Comparison of ENCODE assay signal across 18 cellular contexts in the genomic region with DNA sequence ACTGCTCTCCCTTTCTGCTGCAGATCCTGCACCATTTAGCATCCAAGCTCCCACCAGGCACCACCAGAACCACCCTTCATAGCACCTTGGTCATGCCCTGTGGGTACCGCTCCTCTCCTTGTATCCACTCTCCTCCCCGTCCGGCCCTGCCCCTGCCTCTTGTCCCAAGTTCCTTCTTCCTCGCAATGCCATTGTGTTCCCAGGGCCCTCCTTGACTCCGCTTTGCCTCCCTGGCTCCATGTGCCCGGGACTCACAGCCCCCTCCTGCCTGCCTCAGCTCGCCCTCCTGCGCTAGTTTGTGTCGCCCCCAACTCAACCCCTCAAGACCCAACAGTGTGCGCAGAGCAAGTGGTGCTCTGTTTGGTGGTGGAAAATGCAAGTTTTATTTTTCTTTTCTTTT. TPM values are rescaled to one million over a fixed set of nuclear protein-coding genes. Genes with fewer than 3 reads are reported as not detected.
A peak's percentile ranks its signal among the peaks of the same experiment; 100 is the strongest.
DNase-seq lines count a peak whose midpoint lies in the region; ATAC-seq, FAIRE-seq and TF ChIP-seq lines count a peak whose summit lies in the region.
"Had no signal": no experiment of that assay in that cellular context is flagged by ENCODE, and none has a peak within 500 bp of the region (broad histone marks: within the 10 kb centered on the region; RNA-seq: fewer than 3 reads in every experiment).

No MANE protein-coding gene starts in this region.

- ATAC-seq in activated naive CD8-positive, alpha-beta T cell treated with anti-CD3 and anti-CD28 coated beads, Interleukin-2, amount 10 ng/mL, durations not matched to agents 7 days and 5 days (ENCODE audit: low read depth), result no peak

- H3K9me3 ChIP-seq in A673 (ENCODE audit: low read depth, low read length, poor library complexity, severe bottlenecking) (no peaks in the 10 kb centered on the region), small intestine (ENCODE audit: control insufficient read depth, low read depth) (no peaks in the 10 kb centered on the region)
- H3K9me3 ChIP-seq: HAP-1 had no signal

- H3K4me1 Mint-ChIP-seq in T-helper 2 cell treated with Interferon-gamma antibody and Interleukin-4, amounts not matched to agents 5 μg/mL and 100 μg/mL, for 36 hours (ENCODE audit: low read depth), result peaks cover 19% of the 10 kb centered on the region
- H3K4me1 Mint-ChIP-seq in activated naive CD8-positive, alpha-beta T cell treated with anti-CD3 and anti-CD28 coated beads, Interleukin-2, amount 10 ng/mL, durations not matched to agents 7 days and 5 days, result peaks cover 25% of the 10 kb centered on the region
- H3K4me1 Mint-ChIP-seq in nephron progenitor cell, result peaks cover 25% of the 10 kb centered on the region

- FAIRE-seq in small intestine (lab: Jason Lieb, UNC), result no peak

- 87 to 91% (median 88%) methylated on average over 10 of the region's 10 CpGs for WGBS in small intestine, 3 donors

- CTCF ChIA-PET in A673 (lab: Charles Lee), result no interaction called here

- intact Hi-C loops in A673 (cut with micrococcal nuclease; ENCODE audit: unreplicated experiment), result no loop called here

- H3K4me1 ChIP-seq in A673 (ENCODE audit: insufficient read depth, low read length, poor library complexity, severe bottlenecking) (peaks cover 35% of the 10 kb centered on the region), small intestine (ENCODE audit: control insufficient read depth in 2 of 2, insufficient read depth in 1 of 2, low read depth in 1 of 2, low read length in 1 of 2) (peaks cover 6 to 11% of the 10 kb centered on the region in 2 donors)

- peak overlapping the region; percentile 85 for H3K27ac Mint-ChIP-seq in T-helper 2 cell treated with Interferon-gamma antibody and Interleukin-4, amounts not matched to agents 5 μg/mL and 100 μg/mL, for 36 hours
- peak overlapping the region; percentile 35 for H3K27ac Mint-ChIP-seq in activated naive CD8-positive, alpha-beta T cell treated with anti-CD3 and anti-CD28 coated beads, Interleukin-2, amount 10 ng/mL, durations not matched to agents 7 days and 5 days
- peak overlapping the region; percentile 50 for H3K27ac Mint-ChIP-seq in nephron progenitor cell

- H3K4me3 Mint-ChIP-seq in T-helper 2 cell treated with Interferon-gamma antibody and Interleukin-4, amounts not matched to agents 5 μg/mL and 100 μg/mL, for 36 hours, result no peak overlapping the region
- H3K4me3 Mint-ChIP-seq in activated naive CD8-positive, alpha-beta T cell treated with anti-CD3 and anti-CD28 coated beads, Interleukin-2, amount 10 ng/mL, durations not matched to agents 7 days and 5 days, result no peak overlapping the region
- H3K4me3 Mint-ChIP-seq in nephron progenitor cell, result no peak overlapping the region

- POLR2A ChIA-PET in A673 (lab: Charles Lee; ENCODE audit: low non-redundant PET), result interaction anchor here (0.7 kb wide), 1 partner anchor 359 kb away, joined by 4 read pairs; no protein-coding TSS in a partner anchor
- POLR2A ChIA-PET in activated naive CD8-positive, alpha-beta T cell treated with anti-CD3 and anti-CD28 coated beads, Interleukin-2, amount 10 ng/mL, durations not matched to agents 7 days and 5 days (lab: Charles Lee), result no interaction called here

- TF ChIP-seq CTCF in A673 (conservative IDR thresholded peaks at IDR 0.05; ENCODE audit: low read depth, low read length), result no peak
- no peak for TF ChIP-seq CTCF in nephron progenitor cell (IDR thresholded peaks at IDR 0.05)

- H3K27ac ChIP-seq in A673 (ENCODE audit: low read depth, low read length, poor library complexity, severe bottlenecking) (peak overlapping the region; percentile 97), small intestine (ENCODE audit: low read depth in 1 of 2, low read length in 1 of 2) (no peak overlapping the region)

- H3K36me3 Mint-ChIP-seq in T-helper 2 cell treated with Interferon-gamma antibody and Interleukin-4, amounts not matched to agents 5 μg/mL and 100 μg/mL, for 36 hours (ENCODE audit: low read depth), result peaks cover 55% of the 10 kb centered on the region
- H3K36me3 Mint-ChIP-seq in activated naive CD8-positive, alpha-beta T cell treated with anti-CD3 and anti-CD28 coated beads, Interleukin-2, amount 10 ng/mL, durations not matched to agents 7 days and 5 days, result peaks cover 52% of the 10 kb centered on the region
- peaks cover 78% of the 10 kb centered on the region for H3K36me3 Mint-ChIP-seq in nephron progenitor cell (ENCODE audit: low read depth)

- DNase-seq in T-helper 2 cell treated with Interferon-gamma antibody and Interleukin-4, amounts not matched to agents 5 μg/mL and 100 μg/mL, for 36 hours (ENCODE audit: low spot score), result no peak
- DNase-seq in T-helper 2 cell, result no peak
- DNase-seq in A673 (ENCODE audit: low spot score), result no peak
- no peak for DNase-seq in activated naive CD8-positive, alpha-beta T cell treated with anti-CD3 and anti-CD28 coated beads, Interleukin-2, amount 10 ng/mL, durations not matched to agents 7 days and 5 days
- no peak for DNase-seq in nephron progenitor cell
- DNase-seq in central memory CD4-positive, alpha-beta T cell, result no peak
- DNase-seq in small intestine, result no peak
- DNase-seq in stimulated activated CD4-positive, alpha-beta T cell treated with anti-CD3 and anti-CD28 coated beads, Interleukin-15, amount 100 ng/mL, for 24 hours, result no peak
- DNase-seq: 8988T, C1 segment of cervical spinal cord, DMS153, EL, Karpas-422, MM.1S, NCI-H1105 treated with DMSO at 0.1 percent for 48 hours, NCI-H187 treated with DMSO at 0.1 percent for 48 hours, NCI-H446 had no signal

- H3K36me3 ChIP-seq in A673 (ENCODE audit: insufficient read depth, low read length, poor library complexity, severe bottlenecking) (peaks cover 89% of the 10 kb centered on the region), small intestine (ENCODE audit: control insufficient read depth in 2 of 2, insufficient read depth in 2 of 2, low read length in 2 of 2) (no peaks in the 10 kb centered on the region)

- H3K27me3 Mint-ChIP-seq in T-helper 2 cell treated with Interferon-gamma antibody and Interleukin-4, amounts not matched to agents 5 μg/mL and 100 μg/mL, for 36 hours (ENCODE audit: low read depth), result no peaks in the 10 kb centered on the region
- H3K27me3 Mint-ChIP-seq in activated naive CD8-positive, alpha-beta T cell treated with anti-CD3 and anti-CD28 coated beads, Interleukin-2, amount 10 ng/mL, durations not matched to agents 7 days and 5 days, result no peaks in the 10 kb centered on the region
- H3K27me3 Mint-ChIP-seq in nephron progenitor cell (ENCODE audit: low read depth, poor library complexity), result no peaks in the 10 kb centered on the region

- H3K9me3 Mint-ChIP-seq in T-helper 2 cell treated with Interferon-gamma antibody and Interleukin-4, amounts not matched to agents 5 μg/mL and 100 μg/mL, for 36 hours, result no peaks in the 10 kb centered on the region
- no peaks in the 10 kb centered on the region for H3K9me3 Mint-ChIP-seq in activated naive CD8-positive, alpha-beta T cell treated with anti-CD3 and anti-CD28 coated beads, Interleukin-2, amount 10 ng/mL, durations not matched to agents 7 days and 5 days
- H3K9me3 Mint-ChIP-seq in nephron progenitor cell, result no peaks in the 10 kb centered on the region

- H3K27me3 ChIP-seq in A673 (replicated peaks; ENCODE audit: insufficient read depth, low read depth, low read length, poor library complexity) (no peaks in the 10 kb centered on the region), small intestine (ENCODE audit: control insufficient read depth in 2 of 2, insufficient read depth in 2 of 2, low read length in 2 of 2) (no peaks in the 10 kb centered on the region)

- H3K4me3 ChIP-seq in A673 (ENCODE audit: low read depth, low read length, poor library complexity, severe bottlenecking), result no peak overlapping the region
- H3K4me3 ChIP-seq in small intestine (ENCODE audit: low read depth in 1 of 2, low read length in 2 of 2), result no peak overlapping the region
- H3K4me3 ChIP-seq: HAP-1 had no signal

- BruUV-seq in A673 (replicated peaks; lab: Mats Ljungman, UMichigan), result no TSS peak

RNA-seq across cellular contexts. Expression of gene FADS2, which starts 10.8 kb away (rescaled TPM):
- 1,097 and 1,272 TPM in 2 replicates for total RNA-seq in A673 (2021)
- 100 to 1,000 TPM; 245 to 280 TPM for total RNA-seq in activated naive CD8-positive, alpha-beta T cell treated with anti-CD3 and anti-CD28 coated beads, Interleukin-2, amount 10 ng/mL, durations not matched to agents 7 days and 5 days
- polyA plus RNA-seq in small intestine, result 100 to 1,000 TPM in 1 of 3 donors, 1 to 10 TPM in 2; 2.4 to 147 (median 3.4) TPM

RNA-seq across cellular contexts. Expression of gene FADS1, which starts 22.1 kb away (rescaled TPM):
- 442 and 490 TPM in 2 replicates for total RNA-seq in A673 (2021)
- 10 to 100 TPM; 53.2 to 54.7 TPM for total RNA-seq in activated naive CD8-positive, alpha-beta T cell treated with anti-CD3 and anti-CD28 coated beads, Interleukin-2, amount 10 ng/mL, durations not matched to agents 7 days and 5 days
- polyA plus RNA-seq in small intestine, result 10 to 100 TPM in 1 of 3 donors, under 1 TPM in 2; 0.45 to 15.9 (median 0.81) TPM

RNA-seq across cellular contexts. Expression of gene FEN1, which starts 46.2 kb away (rescaled TPM):
- 140 and 152 TPM in 2 replicates for total RNA-seq in A673 (2021)
- total RNA-seq in activated naive CD8-positive, alpha-beta T cell treated with anti-CD3 and anti-CD28 coated beads, Interleukin-2, amount 10 ng/mL, durations not matched to agents 7 days and 5 days, result 10 to 100 TPM; 87.1 to 88.7 TPM
- 10 to 100 TPM in 1 of 3 donors, 1 to 10 TPM in 2; 5.8 to 32.1 (median 7.8) TPM for polyA plus RNA-seq in small intestine

RNA-seq across cellular contexts. Expression of gene TMEM258, which starts 46.5 kb away (rescaled TPM):
- total RNA-seq in A673 (2021), result 138 and 139 TPM in 2 replicates
- total RNA-seq in activated naive CD8-positive, alpha-beta T cell treated with anti-CD3 and anti-CD28 coated beads, Interleukin-2, amount 10 ng/mL, durations not matched to agents 7 days and 5 days, result 100 to 1,000 TPM; 127 to 140 TPM
- 100 to 1,000 TPM; 116 to 211 (median 174) TPM for polyA plus RNA-seq in small intestine

RNA-seq across cellular contexts. Expression of gene FADS3, which starts 52.4 kb away (rescaled TPM):
- 23.3 and 28.1 TPM in 2 replicates for total RNA-seq in A673 (2021)
- total RNA-seq in activated naive CD8-positive, alpha-beta T cell treated with anti-CD3 and anti-CD28 coated beads, Interleukin-2, amount 10 ng/mL, durations not matched to agents 7 days and 5 days, result 1 to 10 TPM; 4.7 TPM
- polyA plus RNA-seq in small intestine, result 10 to 100 TPM in 1 of 3 donors, 1 to 10 TPM in 2; 5.9 to 17.9 (median 6.0) TPM

Comparison
In these comparisons a context has a peak if more than half of its experiments do, and no peak if none do; other contexts are left out.
1. H3K27ac Mint-ChIP-seq: peak in every context shown above with its lines; median percentile 85 in T-helper 2 cell treated with Interferon-gamma antibody and Interleukin-4, amounts not matched to agents 5 μg/mL and 100 μg/mL, for 36 hours; 50 in nephron progenitor cell; 35 in activated naive CD8-positive, alpha-beta T cell treated with anti-CD3 and anti-CD28 coated beads, Interleukin-2, amount 10 ng/mL, durations not matched to agents 7 days and 5 days.